ENCODE assay signal across 8 cellular contexts in the genomic region with DNA sequence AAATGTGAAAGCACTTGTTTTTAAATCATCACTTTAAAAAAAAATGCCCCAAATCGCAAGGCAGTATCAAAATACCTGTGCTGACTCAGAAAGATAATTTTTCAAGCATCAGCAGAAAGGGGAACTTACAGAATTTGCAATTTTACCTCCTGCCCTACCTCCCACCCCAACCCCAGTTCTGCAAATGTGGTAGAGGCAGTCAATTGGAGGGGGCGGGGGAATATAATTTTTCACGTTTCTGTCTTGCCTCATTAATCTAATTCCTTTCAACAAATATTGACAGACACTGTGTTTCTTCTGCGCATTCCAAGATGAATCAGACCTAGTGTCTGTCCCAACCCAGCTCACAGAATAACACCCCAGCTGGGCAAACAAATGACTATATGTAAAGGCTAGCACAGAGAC.
A peak's percentile ranks its signal among the peaks of the same experiment; 100 is the strongest.
DNase-seq lines count a peak whose midpoint lies in the region; ATAC-seq and TF ChIP-seq lines count a peak whose summit lies in the region.

No MANE protein-coding gene starts in this region.

- POLR2A ChIA-PET in IMR-90 (lab: Charles Lee; ENCODE audit: unreplicated experiment): interaction anchor here (0.6 kb wide), 1 partner anchor 410 kb away, joined by 4 read pairs; no protein-coding TSS in a partner anchor

- intact Hi-C loops in IMR-90 (cut with micrococcal nuclease) (no loop called here), mucosa of descending colon (cut with DNase I, micrococcal nuclease) (no loop called here), tibial artery (cut with DNase I; ENCODE audit: low total_unique reads) (no loop called here)

- H2AFZ ChIP-seq in IMR-90 (replicated peaks; ENCODE audit: low read length, poor library complexity): no peak overlapping the region

- H4K5ac ChIP-seq in IMR-90 (ENCODE audit: low read depth, low read length): no peak overlapping the region

- CTCF ChIA-PET in IMR-90 (lab: Yijun Ruan, JAX): no interaction called here

- H3K14ac ChIP-seq in IMR-90 (replicated peaks; ENCODE audit: low read depth, low read length): no peak overlapping the region

- H3K27ac ChIP-seq in IMR-90 (ENCODE audit: insufficient read depth, low read length): no peak overlapping the region
- H3K27ac ChIP-seq in tibial artery: no peak overlapping the region

- H3K9me1 ChIP-seq in IMR-90 (ENCODE audit: insufficient read depth, low read length): peaks cover 28% of the 10 kb centered on the region

- H3K4me2 ChIP-seq in IMR-90 (ENCODE audit: low read depth, low read length): no peak overlapping the region

- H3K36me3 ChIP-seq in IMR-90 (ENCODE audit: control insufficient read depth, insufficient read depth, low read length): peaks cover 5% of the 10 kb centered on the region
- H3K36me3 ChIP-seq in mucosa of descending colon (ENCODE audit: low read depth): no peaks in the 10 kb centered on the region
- no peaks in the 10 kb centered on the region for H3K36me3 ChIP-seq in tibial artery

- H3K4me1 ChIP-seq in IMR-90 (ENCODE audit: control insufficient read depth, insufficient read depth, low read length): peaks cover 12% of the 10 kb centered on the region
- H3K4me1 ChIP-seq in mucosa of descending colon (ENCODE audit: low read depth): peaks cover 20% of the 10 kb centered on the region
- H3K4me1 ChIP-seq in tibial artery: no peaks in the 10 kb centered on the region

- DNase-seq in SKM-1 treated with dmso at 0.1 percent for 144 hours (lab: John Stamatoyannopoulos, UW; ENCODE audit: unreplicated experiment): peak; percentile 28
- DNase-seq in SKM-1 (lab: John Stamatoyannopoulos, UW; ENCODE audit: unreplicated experiment): no peak
- peak; percentile 63 for DNase-seq in IMR-90
- DNase-seq in mucosa of descending colon: no peak
- DNase-seq in dermis blood vessel endothelial cell: no peak
- no peak for DNase-seq in iPS-NIHi11 (ENCODE audit: low spot score)
- no peak for DNase-seq in tibial artery

- TF ChIP-seq CTCF in IMR-90 (conservative IDR thresholded peaks at IDR 0.05; ENCODE audit: low read depth, low read length): no peak
- TF ChIP-seq CTCF in mucosa of descending colon (IDR thresholded peaks at IDR 0.05): no peak
- no peak for TF ChIP-seq CTCF in tibial artery (IDR thresholded peaks at IDR 0.05)

- TF ChIP-seq POLR2A in IMR-90 (IDR thresholded peaks at IDR 0.05; ENCODE audit: low read depth, low read length): no peak

- in situ Hi-C loops in IMR-90 (cut with MboI; ENCODE audit: low sequenced_read_pairs): no loop called here

- peaks cover 54 to 77% of the 10 kb centered on the region in 2 experiments for H3K79me1 ChIP-seq in IMR-90 (ENCODE audit: low read depth in 1 of 2, low read length in 2 of 2)

- dilution Hi-C loops in IMR-90 (cut with HindIII; ENCODE audit: low sequenced_read_pairs, unreplicated experiment): no loop called here

- no peak for TF ChIP-seq RAD21 in IMR-90 (IDR thresholded peaks at IDR 0.05; ENCODE audit: low read length)

- H4K20me1 ChIP-seq in IMR-90 (ENCODE audit: insufficient read depth, low read length): peaks cover 67% of the 10 kb centered on the region

- H3K56ac ChIP-seq in IMR-90 (ENCODE audit: extremely low read depth, insufficient read depth, low read length): no peak overlapping the region

- H3K4ac ChIP-seq in IMR-90 (ENCODE audit: low read depth, low read length): no peak overlapping the region

- ATAC-seq in GM21576 (IDR thresholded peaks at IDR 0.05; ENCODE audit: unreplicated experiment): peak; percentile 76
- ATAC-seq in IMR-90 (ENCODE audit: low read depth): peak; percentile 78
- ATAC-seq in mucosa of descending colon: peak; percentile 15

- no peak overlapping the region; the same call in 1 of the 2 replicates for H3K18ac ChIP-seq in IMR-90 (ENCODE audit: low read depth, low read length)

- no peak overlapping the region for H2AK5ac ChIP-seq in IMR-90 (ENCODE audit: low read depth, low read length)

- H3K27me3 ChIP-seq in IMR-90 (ENCODE audit: control insufficient read depth, insufficient read depth, low read length) (no peaks in the 10 kb centered on the region), tibial artery (peaks cover 0 to 3% of the 10 kb centered on the region in 2 donors)

- no peak overlapping the region for H4K91ac ChIP-seq in IMR-90 (ENCODE audit: insufficient read depth, low read depth, low read length)

- no peak overlapping the region for H2BK120ac ChIP-seq in IMR-90 (ENCODE audit: low read depth, low read length)

- no peak overlapping the region for H2BK15ac ChIP-seq in IMR-90 (ENCODE audit: low read depth, low read length)

- no peak overlapping the region for H3K9ac ChIP-seq in IMR-90 (ENCODE audit: low read depth, low read length)

- H4K8ac ChIP-seq in IMR-90 (ENCODE audit: low read depth in 2 of 2, low read length in 2 of 2): no peak overlapping the region

- no CpG with 5 or more reads among the region's 4 CpGs for WGBS in IMR-90 (ENCODE audit: extremely low coverage in 2 of 2, insufficient read length in 1 of 2), 2 experiments

- no peak overlapping the region for H2BK20ac ChIP-seq in IMR-90 (ENCODE audit: low read depth, low read length)

- H3K9me3 ChIP-seq in IMR-90 (ENCODE audit: control insufficient read depth, insufficient read depth, low read length): no peaks in the 10 kb centered on the region
- H3K9me3 ChIP-seq in mucosa of descending colon: no peaks in the 10 kb centered on the region
- H3K9me3 ChIP-seq in tibial artery: no peaks in the 10 kb centered on the region

- no peak overlapping the region for H3K23ac ChIP-seq in IMR-90 (ENCODE audit: low read depth, low read length)

- no peak overlapping the region for H2AK9ac ChIP-seq in IMR-90 (replicated peaks; ENCODE audit: low read depth, low read length, poor library complexity)

- BruUV-seq in IMR-90 (replicated peaks; lab: Mats Ljungman, UMichigan): no TSS peak

- no peak overlapping the region for H2BK5ac ChIP-seq in IMR-90 (ENCODE audit: low read depth, low read length, poor library complexity, severe bottlenecking)

- no peak overlapping the region for H3K4me3 ChIP-seq in IMR-90 (ENCODE audit: insufficient read depth, low read depth, low read length)
- H3K4me3 ChIP-seq in mucosa of descending colon: no peak overlapping the region
- H3K4me3 ChIP-seq in tibial artery: no peak overlapping the region

TF ChIP-seq in IMR-90, 13 proteins besides CTCF, POLR2A, EP300 and RAD21:
- TF ChIP-seq BHLHE40 (IDR thresholded peaks at IDR 0.05; ENCODE audit: low read depth, low read length): no peak
- TF ChIP-seq, protein P1, sequence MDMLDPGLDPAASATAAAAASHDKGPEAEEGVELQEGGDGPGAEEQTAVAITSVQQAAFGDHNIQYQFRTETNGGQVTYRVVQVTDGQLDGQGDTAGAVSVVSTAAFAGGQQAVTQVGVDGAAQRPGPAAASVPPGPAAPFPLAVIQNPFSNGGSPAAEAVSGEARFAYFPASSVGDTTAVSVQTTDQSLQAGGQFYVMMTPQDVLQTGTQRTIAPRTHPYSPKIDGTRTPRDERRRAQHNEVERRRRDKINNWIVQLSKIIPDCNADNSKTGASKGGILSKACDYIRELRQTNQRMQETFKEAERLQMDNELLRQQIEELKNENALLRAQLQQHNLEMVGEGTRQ (IDR thresholded peaks at IDR 0.05; ENCODE audit: low read depth, low read length): no peak
- no peak for TF ChIP-seq MXI1 (IDR thresholded peaks at IDR 0.05; ENCODE audit: borderline replicate concordance, low read depth, low read length)
- TF ChIP-seq NFE2L2 (IDR thresholded peaks at IDR 0.05; ENCODE audit: low read depth, low read length): no peak
- peak; percentile 15; the same call in 1 of the 2 replicates for TF ChIP-seq MAFK (IDR thresholded peaks at IDR 0.05; ENCODE audit: low read depth, low read length)
- TF ChIP-seq MAZ (IDR thresholded peaks at IDR 0.05; ENCODE audit: borderline replicate concordance, low read depth, low read length): no peak
- TF ChIP-seq FOS (IDR thresholded peaks at IDR 0.05; ENCODE audit: low read depth, low read length): 0 out of 2 replicates have a peak, but pooled peaks have one; percentile 32
- TF ChIP-seq, protein P2, sequence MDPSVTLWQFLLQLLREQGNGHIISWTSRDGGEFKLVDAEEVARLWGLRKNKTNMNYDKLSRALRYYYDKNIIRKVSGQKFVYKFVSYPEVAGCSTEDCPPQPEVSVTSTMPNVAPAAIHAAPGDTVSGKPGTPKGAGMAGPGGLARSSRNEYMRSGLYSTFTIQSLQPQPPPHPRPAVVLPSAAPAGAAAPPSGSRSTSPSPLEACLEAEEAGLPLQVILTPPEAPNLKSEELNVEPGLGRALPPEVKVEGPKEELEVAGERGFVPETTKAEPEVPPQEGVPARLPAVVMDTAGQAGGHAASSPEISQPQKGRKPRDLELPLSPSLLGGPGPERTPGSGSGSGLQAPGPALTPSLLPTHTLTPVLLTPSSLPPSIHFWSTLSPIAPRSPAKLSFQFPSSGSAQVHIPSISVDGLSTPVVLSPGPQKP (IDR thresholded peaks at IDR 0.05; ENCODE audit: borderline replicate concordance, low read depth, low read length): no peak
- TF ChIP-seq RFX5 (IDR thresholded peaks at IDR 0.05; ENCODE audit: low read depth, low read length): no peak
- no peak for TF ChIP-seq CHD1 (IDR thresholded peaks at IDR 0.05; ENCODE audit: low read depth, low read length)
- TF ChIP-seq CEBPB (IDR thresholded peaks at IDR 0.05; ENCODE audit: low read depth, low read length): no peak
- TF ChIP-seq SMC3 (IDR thresholded peaks at IDR 0.05; ENCODE audit: low read depth, low read length): no peak
- no peak for TF ChIP-seq RCOR1 (IDR thresholded peaks at IDR 0.05; ENCODE audit: insufficient replicate concordance, low read length)

Comparison
In these comparisons a context has a peak if more than half of its experiments do, and no peak if none do; other contexts are left out.
1. DNase-seq: peak in SKM-1 treated with dmso at 0.1 percent for 144 hours (single experiment) and IMR-90 (single experiment); none in SKM-1 (single experiment), mucosa of descending colon (0 of 3), dermis blood vessel endothelial cell (single experiment), iPS-NIHi11 (single experiment) and tibial artery (0 of 2).
2. ATAC-seq: peak in every context shown above with its lines; median percentile 78 in IMR-90; 76 in GM21576; 15 in mucosa of descending colon.